ENCODE assay signal across 1 cellular context in genomic region chr4:184477201-184477999, GRCh38.
TF ChIP-seq lines count a peak whose summit lies in the region.

No MANE protein-coding gene starts in this region.

TF ChIP-seq in HEK293T, 16 proteins besides CTCF, POLR2A, EP300 and RAD21 (continued from another document):
- no peak for TF ChIP-seq PKNOX1 (IDR thresholded peaks at IDR 0.05)
- no peak for TF ChIP-seq ZNF384 (IDR thresholded peaks at IDR 0.05)
